In genomic region chr19:33482486-33482885, GRCh38 we compare ENCODE assay signal across 16 cellular contexts. TPM values are rescaled to one million over a fixed set of nuclear protein-coding genes. Genes with fewer than 3 reads are reported as not detected.
A peak's percentile ranks its signal among the peaks of the same experiment; 100 is the strongest.
DNase-seq lines count a peak whose midpoint lies in the region; ATAC-seq and TF ChIP-seq lines count a peak whose summit lies in the region.
"Had no signal": no experiment of that assay in that cellular context is flagged by ENCODE, and none has a peak within 500 bp of the region (broad histone marks: within the 10 kb centered on the region; RNA-seq: fewer than 3 reads in every experiment).

No MANE protein-coding gene starts in this region.

- H3K9me3 ChIP-seq in prostate gland = no peaks in the 10 kb centered on the region

- no peak for TF ChIP-seq POLR2A in prostate gland (IDR thresholded peaks at IDR 0.05)

- DNase-seq in DMS 273 (lab: John Stamatoyannopoulos, UW; ENCODE audit: unreplicated experiment) (peak; percentile 33), DMS 273 treated with DMSO at 0.1 percent for 48 hours (lab: John Stamatoyannopoulos, UW) (no peak), astrocyte of the spinal cord (ENCODE audit: low read depth, low spot score) (peak; percentile 36), prostate gland (ENCODE audit: low spot score) (peak; percentile 36), NCI-H526 (lab: John Stamatoyannopoulos, UW) (no peak), germinal center (ENCODE audit: low spot score) (no peak), nucleus accumbens (lab: John Stamatoyannopoulos, UW) (no peak)
- DNase-seq: AML-193; CD4-positive, CD25-positive, alpha-beta regulatory T cell; DMS79 treated with DMSO at 0.1 percent for 48 hours; EL; H7 had no signal

- in situ Hi-C loops in astrocyte of the spinal cord (cut with HindIII; ENCODE audit: low sequenced_read_pairs) = no loop called here

- no peak for TF ChIP-seq CTCF in astrocyte of the spinal cord (IDR thresholded peaks at IDR 0.05; ENCODE audit: low read depth, low read length)
- TF ChIP-seq CTCF in prostate gland (IDR thresholded peaks at IDR 0.05) = no peak

- 37% methylated on average over 3 of the region's 3 CpGs for WGBS in prostate gland

- intact Hi-C loops in prostate gland (cut with DNase I) = no loop called here

- H3K36me3 ChIP-seq in prostate gland = no peaks in the 10 kb centered on the region

- H3K4me1 ChIP-seq in prostate gland (replicated peaks) = no peaks in the 10 kb centered on the region
- H3K4me1 ChIP-seq: BLaER1 treated with 17β-estradiol and CSF1 and Interleukin-3, amounts not matched to agents 10 nM and 100 nM had no signal

- H3K27me3 ChIP-seq in prostate gland (replicated peaks; ENCODE audit: insufficient read depth) = no peaks in the 10 kb centered on the region
- H3K27me3 ChIP-seq: BLaER1 treated with 17β-estradiol and CSF1 and Interleukin-3, amounts not matched to agents 10 nM and 100 nM had no signal

- no peak overlapping the region for H3K4me3 ChIP-seq in astrocyte of the spinal cord (ENCODE audit: low read depth, low read length)
- H3K4me3 ChIP-seq in prostate gland = no peak overlapping the region
- H3K4me3 ChIP-seq: BLaER1 treated with 17β-estradiol and CSF1 and Interleukin-3, amounts not matched to agents 10 nM and 100 nM; GM23338 had no signal

- ATAC-seq in esophagus mucosa = peak; percentile 20
- ATAC-seq: GM23338 had no signal

- H3K27ac ChIP-seq in prostate gland = no peak overlapping the region
- H3K27ac ChIP-seq: 22Rv1; BLaER1 treated with 17β-estradiol and CSF1 and Interleukin-3, amounts not matched to agents 10 nM and 100 nM had no signal

RNA-seq across cellular contexts. Expression of gene PEPD, which starts 39.1 kb away (rescaled TPM):
- total RNA-seq in esophagus mucosa (52.4 TPM), prostate gland (10 to 100 TPM; 74.0 to 89.9 TPM)

Comparison
In these comparisons a context has a peak if more than half of its experiments do, and no peak if none do; other contexts are left out.
1. DNase-seq: peak in DMS 273 (single experiment), astrocyte of the spinal cord (single experiment) and prostate gland (single experiment); none in DMS 273 treated with DMSO at 0.1 percent for 48 hours (single experiment), NCI-H526 (0 of 2), germinal center (single experiment) and nucleus accumbens (0 of 56).